ENCODE assay signal across 10 cellular contexts in genomic region chr17:32491371-32492280, GRCh38. TPM values are rescaled to one million over a fixed set of nuclear protein-coding genes. Genes with fewer than 3 reads are reported as not detected.
DNase-seq lines count a peak whose midpoint lies in the region; ATAC-seq and TF ChIP-seq lines count a peak whose summit lies in the region.
"Had no signal": no experiment of that assay in that cellular context is flagged by ENCODE, and none has a peak within 500 bp of the region (broad histone marks: within the 10 kb centered on the region; RNA-seq: fewer than 3 reads in every experiment).

No MANE protein-coding gene starts in this region.

- peak overlapping the region; percentile 57 for H3K4me3 Mint-ChIP-seq in activated naive CD8-positive, alpha-beta T cell treated with anti-CD3 and anti-CD28 coated beads, Interleukin-2, amount 10 ng/mL, durations not matched to agents 7 days and 5 days

- H3K27me3 Mint-ChIP-seq in activated naive CD8-positive, alpha-beta T cell treated with anti-CD3 and anti-CD28 coated beads, Interleukin-2, amount 10 ng/mL, durations not matched to agents 7 days and 5 days: no peaks in the 10 kb centered on the region

- H3K23ac ChIP-seq in mesendoderm (ENCODE audit: low read length): no peak overlapping the region

- H3K9me3 ChIP-seq in osteoblast (ENCODE audit: low read depth, low read length): no peaks in the 10 kb centered on the region
- H3K9me3 ChIP-seq in thyroid gland: no peaks in the 10 kb centered on the region
- H3K9me3 ChIP-seq: HAP-1 had no signal

- in situ Hi-C loops in KBM-7 (cut with MboI; ENCODE audit: low pct_unique_long_range_greater_than_20kb, low sequenced_read_pairs): loop anchor here (25.0 kb wide), 1 partner anchor 271 kb away; no protein-coding TSS in a partner anchor

- intact Hi-C loops in thyroid gland (cut with DNase I): no loop called here

- no peak overlapping the region for H3K4me2 ChIP-seq in osteoblast (ENCODE audit: insufficient read depth, low read length)
- no peak overlapping the region for H3K4me2 ChIP-seq in mesendoderm (ENCODE audit: low read length)

- H3K4ac ChIP-seq in mesendoderm (ENCODE audit: low read depth, low read length): no peak overlapping the region

- H3K27me3 ChIP-seq in osteoblast (ENCODE audit: insufficient read depth, low read length): no peaks in the 10 kb centered on the region
- no peaks in the 10 kb centered on the region for H3K27me3 ChIP-seq in thyroid gland
- H3K27me3 ChIP-seq in mesendoderm (ENCODE audit: insufficient read depth, low read length, poor library complexity): no peaks in the 10 kb centered on the region

- no peak for DNase-seq in GM12864 (ENCODE audit: low read depth)
- DNase-seq in KBM-7: peak; percentile 25
- DNase-seq in activated naive CD8-positive, alpha-beta T cell treated with anti-CD3 and anti-CD28 coated beads, Interleukin-2, amount 10 ng/mL, durations not matched to agents 7 days and 5 days: peak; percentile 56
- peak; percentile 83 for DNase-seq in osteoblast (ENCODE audit: insufficient read length, low spot score, missing footprints)
- DNase-seq in thyroid gland: no peak
- no peak for DNase-seq in NCI-H1092 treated with DMSO at 0.1 percent for 48 hours (lab: John Stamatoyannopoulos, UW)
- no peak for DNase-seq in mesendoderm
- DNase-seq: hippocampal formation, occipital lobe had no signal

- peaks cover 10% of the 10 kb centered on the region for H3K79me1 ChIP-seq in mesendoderm (ENCODE audit: low read length)

- peaks cover 4% of the 10 kb centered on the region for H4K20me1 ChIP-seq in osteoblast (ENCODE audit: insufficient read depth, low read length)

- peaks cover 20% of the 10 kb centered on the region for H3K36me3 Mint-ChIP-seq in activated naive CD8-positive, alpha-beta T cell treated with anti-CD3 and anti-CD28 coated beads, Interleukin-2, amount 10 ng/mL, durations not matched to agents 7 days and 5 days

- H3K36me3 ChIP-seq in osteoblast (ENCODE audit: insufficient read depth, low read length): peaks cover 2% of the 10 kb centered on the region
- H3K36me3 ChIP-seq in thyroid gland: no peaks in the 10 kb centered on the region
- H3K36me3 ChIP-seq in mesendoderm (ENCODE audit: control insufficient read depth, insufficient read depth, low read length): no peaks in the 10 kb centered on the region

- no peak overlapping the region for H2AFZ ChIP-seq in osteoblast (ENCODE audit: low read length)

- no peak overlapping the region for H3K56ac ChIP-seq in mesendoderm (ENCODE audit: low read length)

- no peaks in the 10 kb centered on the region for H3K9me3 Mint-ChIP-seq in activated naive CD8-positive, alpha-beta T cell treated with anti-CD3 and anti-CD28 coated beads, Interleukin-2, amount 10 ng/mL, durations not matched to agents 7 days and 5 days

- H3K9ac ChIP-seq in mesendoderm (ENCODE audit: low read length): no peak overlapping the region

- no peak overlapping the region for H2BK5ac ChIP-seq in mesendoderm (ENCODE audit: low read length)

- no peak overlapping the region for H4K8ac ChIP-seq in mesendoderm (ENCODE audit: low read depth, low read length)

- no peak overlapping the region for H2BK120ac ChIP-seq in mesendoderm (ENCODE audit: low read depth, low read length)

- H4K5ac ChIP-seq in mesendoderm (ENCODE audit: low read length): no peak overlapping the region

- TF ChIP-seq POLR2A in thyroid gland (IDR thresholded peaks at IDR 0.05): no peak

- no peak overlapping the region for H2AK5ac ChIP-seq in mesendoderm (ENCODE audit: low read length)

- peaks cover 53% of the 10 kb centered on the region for H3K4me1 Mint-ChIP-seq in activated naive CD8-positive, alpha-beta T cell treated with anti-CD3 and anti-CD28 coated beads, Interleukin-2, amount 10 ng/mL, durations not matched to agents 7 days and 5 days

- H3K79me2 ChIP-seq in osteoblast (ENCODE audit: insufficient read depth, low read length) (no peaks in the 10 kb centered on the region), mesendoderm (ENCODE audit: control insufficient read depth, insufficient read depth, low read length) (peaks cover 5% of the 10 kb centered on the region)

- H3K27ac Mint-ChIP-seq in activated naive CD8-positive, alpha-beta T cell treated with anti-CD3 and anti-CD28 coated beads, Interleukin-2, amount 10 ng/mL, durations not matched to agents 7 days and 5 days: peak overlapping the region; percentile 93

- TF ChIP-seq CTCF in GM12864 (IDR thresholded peaks at IDR 0.05; ENCODE audit: low read depth, low read length, missing control alignments): no peak
- no peak for TF ChIP-seq CTCF in osteoblast (IDR thresholded peaks at IDR 0.05; ENCODE audit: extremely low read depth, low read depth, low read length)
- TF ChIP-seq CTCF in thyroid gland (IDR thresholded peaks at IDR 0.05): no peak

- H2BK15ac ChIP-seq in mesendoderm (replicated peaks; ENCODE audit: low read depth): no peak overlapping the region

- H3K4me3 ChIP-seq in GM12864 (ENCODE audit: low read depth, low read length) (peak overlapping the region; percentile 94), osteoblast (ENCODE audit: insufficient read depth, low read length) (no peak overlapping the region), thyroid gland (replicated peaks in 1 of 3) (no peak overlapping the region), mesendoderm (ENCODE audit: low read length) (no peak overlapping the region)
- H3K4me3 ChIP-seq: HAP-1 had no signal

- peak; percentile 16 for ATAC-seq in activated naive CD8-positive, alpha-beta T cell treated with anti-CD3 and anti-CD28 coated beads, Interleukin-2, amount 10 ng/mL, durations not matched to agents 7 days and 5 days (ENCODE audit: low read depth)

- no peak overlapping the region for H3K27ac ChIP-seq in osteoblast (ENCODE audit: low read depth, low read length)
- no peak overlapping the region for H3K27ac ChIP-seq in thyroid gland
- H3K27ac ChIP-seq in mesendoderm (ENCODE audit: low read depth, low read length): no peak overlapping the region

- POLR2A ChIA-PET in activated naive CD8-positive, alpha-beta T cell treated with anti-CD3 and anti-CD28 coated beads, Interleukin-2, amount 10 ng/mL, durations not matched to agents 7 days and 5 days (lab: Charles Lee): interaction anchor here (0.6 to 3.3 kb wide), 8 partner anchors 8 to 130 kb away, joined by 3 to 22 read pairs (median 6); no protein-coding TSS in a partner anchor

- WGBS in thyroid gland, 2 donors: 74 to 84% methylated on average over 13 to 15 of the region's 21 CpGs
- WGBS in mesendoderm (ENCODE audit: extremely low coverage, insufficient coverage, low lambda C conversion rate): no CpG with 5 or more reads among the region's 21 CpGs

- no peak overlapping the region for H3K18ac ChIP-seq in mesendoderm (ENCODE audit: low read length)

- H3K4me1 ChIP-seq in osteoblast (ENCODE audit: insufficient read depth, low read length) (peaks cover 22% of the 10 kb centered on the region), thyroid gland (peaks cover 0 to 4% of the 10 kb centered on the region in 2 donors), mesendoderm (ENCODE audit: control insufficient read depth, low read depth, low read length) (peaks cover 7% of the 10 kb centered on the region)

RNA-seq across cellular contexts. Expression of gene CDK5R1, which starts 4.8 kb away (rescaled TPM):
- 1 to 10 TPM; 8.1 to 8.4 TPM for total RNA-seq in activated naive CD8-positive, alpha-beta T cell treated with anti-CD3 and anti-CD28 coated beads, Interleukin-2, amount 10 ng/mL, durations not matched to agents 7 days and 5 days
- 0.59 and 0.72 TPM in 2 replicates for total RNA-seq in osteoblast
- total RNA-seq in thyroid gland: under 1 TPM; 0.49 to 0.78 (median 0.58) TPM
- 4.6 TPM for polyA plus RNA-seq in mesendoderm (2013, experiment 1 of 2)
- polyA plus RNA-seq in mesendoderm (2013, experiment 2 of 2): 4.5 TPM

RNA-seq across cellular contexts. Expression of gene PSMD11, which starts 47.3 kb away (rescaled TPM):
- 10 to 100 TPM; 68.3 to 75.1 TPM for total RNA-seq in activated naive CD8-positive, alpha-beta T cell treated with anti-CD3 and anti-CD28 coated beads, Interleukin-2, amount 10 ng/mL, durations not matched to agents 7 days and 5 days
- total RNA-seq in osteoblast (61.2 and 84.9 TPM in 2 replicates), thyroid gland (10 to 100 TPM; 41.3 to 73.8 (median 64.3) TPM)
- 188 TPM for polyA plus RNA-seq in mesendoderm (2013, experiment 1 of 2)
- 199 TPM for polyA plus RNA-seq in mesendoderm (2013, experiment 2 of 2)

Comparison
In these comparisons a context has a peak if more than half of its experiments do, and no peak if none do; other contexts are left out.
1. DNase-seq: peak in KBM-7 (single experiment), activated naive CD8-positive, alpha-beta T cell treated with anti-CD3 and anti-CD28 coated beads, Interleukin-2, amount 10 ng/mL, durations not matched to agents 7 days and 5 days (single experiment) and osteoblast (single experiment); none in GM12864 (single experiment), thyroid gland (0 of 2), NCI-H1092 treated with DMSO at 0.1 percent for 48 hours (single experiment) and mesendoderm (single experiment).